In the genomic region with DNA sequence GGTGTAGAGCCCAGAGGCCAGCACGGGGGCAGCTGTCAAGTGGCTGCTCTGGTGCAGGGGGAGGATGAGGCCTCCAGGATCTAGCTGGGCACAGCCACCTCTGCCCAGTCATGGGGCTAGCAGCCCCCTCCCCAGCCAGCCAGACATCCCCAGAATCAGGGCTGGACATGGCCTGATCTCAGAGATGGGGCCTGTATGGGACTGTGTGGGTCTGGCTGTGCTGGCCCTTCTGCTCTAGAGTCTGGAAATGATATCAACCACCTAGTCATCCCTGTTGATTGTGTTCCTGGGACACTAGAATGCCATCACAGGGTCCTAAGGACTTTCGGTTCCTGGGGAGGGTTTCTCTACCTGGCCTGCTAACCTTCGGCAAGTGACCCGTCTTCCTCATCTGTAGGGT, we compare ENCODE assay signal across 25 cellular contexts. TPM values are rescaled to one million over a fixed set of nuclear protein-coding genes. Genes with fewer than 3 reads are reported as not detected.
DNase-seq lines count a peak whose midpoint lies in the region; ATAC-seq, FAIRE-seq and TF ChIP-seq lines count a peak whose summit lies in the region.
"Had no signal": no experiment of that assay in that cellular context is flagged by ENCODE, and none has a peak within 500 bp of the region (broad histone marks: within the 10 kb centered on the region; RNA-seq: fewer than 3 reads in every experiment).

No MANE protein-coding gene starts in this region.

- TF ChIP-seq RAD21 in HepG2 (CRISPR knock-in tag; IDR thresholded peaks at IDR 0.05), result no peak

- H3K4me1 Mint-ChIP-seq in GM23338, result peaks cover 24% of the 10 kb centered on the region

- no peak for TF ChIP-seq EP300 in HepG2 (IDR thresholded peaks at IDR 0.05; ENCODE audit: low read depth in 2 of 2, low read length in 2 of 2)
- TF ChIP-seq EP300 in HepG2 (CRISPR knock-in tag; IDR thresholded peaks at IDR 0.05; ENCODE audit: borderline replicate concordance), result no peak
- no peak for TF ChIP-seq EP300 in sigmoid colon (IDR thresholded peaks at IDR 0.05)

- BruUV-seq in HepG2 (replicated peaks; lab: Mats Ljungman, UMichigan), result no TSS peak

- H3K9ac ChIP-seq in HepG2 (ENCODE audit: insufficient read depth, low read depth, low read length) (no peak overlapping the region), colonic mucosa (ENCODE audit: low read depth in 2 of 2, low read length in 2 of 2) (no peak overlapping the region)

- FAIRE-seq in HepG2 (lab: Jason Lieb, UNC), result no peak
- FAIRE-seq in urothelium cell line (lab: Jason Lieb, UNC), result no peak
- FAIRE-seq: A549, GM12878, GM19239, H54, HTR-8/SVneo had no signal

- no peak for DNase-seq in HepG2 (ENCODE audit: low spot score)
- DNase-seq in right lobe of liver, result no peak
- DNase-seq in caudate nucleus (lab: John Stamatoyannopoulos, UW), result no peak
- no peak for DNase-seq in sigmoid colon
- no peak for DNase-seq in SKM-1 (lab: John Stamatoyannopoulos, UW; ENCODE audit: unreplicated experiment)
- DNase-seq in GM23338 (ENCODE audit: low spot score), result no peak
- DNase-seq in urothelium cell line (ENCODE audit: low spot score), result no peak
- no peak for DNase-seq in colonic mucosa
- DNase-seq: C1 segment of cervical spinal cord; CD4-positive, CD25-positive, alpha-beta regulatory T cell; CD8-positive, alpha-beta memory T cell; COR-L47; DMS 273 treated with DMSO at 0.1 percent for 48 hours; DMS53; DND-41; EL; HCEC 1CT had no signal

- peaks cover 2 to 31% of the 10 kb centered on the region in 2 experiments; a peak in 3 of 5 replicates for H3K27me3 ChIP-seq in HepG2 (ENCODE audit: control insufficient read depth in 1 of 2, insufficient read depth in 2 of 2, low read length in 2 of 2)
- H3K27me3 ChIP-seq in right lobe of liver, result no peaks in the 10 kb centered on the region
- peaks cover 0 to 9% (median 0%) of the 10 kb centered on the region in 3 donors for H3K27me3 ChIP-seq in sigmoid colon
- H3K27me3 ChIP-seq in GM23338 (ENCODE audit: insufficient read depth), result peaks cover 96% of the 10 kb centered on the region
- peaks cover 31% of the 10 kb centered on the region for H3K27me3 ChIP-seq in colonic mucosa

- no peaks in the 10 kb centered on the region for H3K9me2 ChIP-seq in GM23338 (ENCODE audit: insufficient read depth)

- H3K79me2 ChIP-seq in HepG2 (ENCODE audit: insufficient read depth, low read length) (no peaks in the 10 kb centered on the region), GM23338 (replicated peaks; ENCODE audit: insufficient read depth) (no peaks in the 10 kb centered on the region)

- H3K27ac Mint-ChIP-seq in GM23338, result no peak overlapping the region
- H3K27ac Mint-ChIP-seq: CD4-positive, CD25-positive, alpha-beta regulatory T cell; CD8-positive, alpha-beta memory T cell had no signal

- CTCF ChIA-PET in HepG2 (lab: Yijun Ruan, JAX; ENCODE audit: low intra/inter-chr PET ratio, low total read pairs), result no interaction called here

- TF ChIP-seq POLR2A in HepG2 (IDR thresholded peaks at IDR 0.05; ENCODE audit: insufficient read depth in 1 of 2, low read depth in 2 of 2, low read length in 2 of 2) (no peak), right lobe of liver (IDR thresholded peaks at IDR 0.05) (no peak), sigmoid colon (IDR thresholded peaks at IDR 0.05) (no peak)

- in situ Hi-C loops in HepG2 (cut with HindIII; ENCODE audit: extremely low pct_ligation_motif_present, low pct_unique_long_range_greater_than_20kb), result no loop called here

- H3K9me3 ChIP-seq in HepG2 (ENCODE audit: low read length) (no peaks in the 10 kb centered on the region), right lobe of liver (no peaks in the 10 kb centered on the region), sigmoid colon (no peaks in the 10 kb centered on the region), colonic mucosa (no peaks in the 10 kb centered on the region)
- H3K9me3 ChIP-seq: A549 had no signal

- H3K4me3 Mint-ChIP-seq in GM23338, result no peak overlapping the region
- H3K4me3 Mint-ChIP-seq: CD4-positive, CD25-positive, alpha-beta regulatory T cell; CD8-positive, alpha-beta memory T cell had no signal

- no peaks in the 10 kb centered on the region for H3K36me3 Mint-ChIP-seq in GM23338 (ENCODE audit: low read depth)
- H3K36me3 Mint-ChIP-seq: CD4-positive, CD25-positive, alpha-beta regulatory T cell; CD8-positive, alpha-beta memory T cell; IgD-negative memory B cell had no signal

- H3K4me1 ChIP-seq in HepG2 (ENCODE audit: insufficient read depth, low read length), result peaks cover 30% of the 10 kb centered on the region
- peaks cover 0 to 15% (median 4%) of the 10 kb centered on the region in 4 donors for H3K4me1 ChIP-seq in right lobe of liver
- peaks cover 0 to 36% (median 20%) of the 10 kb centered on the region in 4 donors for H3K4me1 ChIP-seq in sigmoid colon
- H3K4me1 ChIP-seq in GM23338 (ENCODE audit: insufficient read depth), result peaks cover 27% of the 10 kb centered on the region; the same call in 1 of the 2 replicates
- peaks cover 6% of the 10 kb centered on the region for H3K4me1 ChIP-seq in colonic mucosa

- H3F3A ChIP-seq in GM23338 (replicated peaks; ENCODE audit: low read depth), result 0 out of 2 replicates have a peak, but pooled peaks cover 14% of the 10 kb centered on the region

- no peak overlapping the region for H3K4me2 ChIP-seq in HepG2 (ENCODE audit: low read depth, low read length)
- no peak overlapping the region for H3K4me2 ChIP-seq in GM23338
- H3K4me2 ChIP-seq: A549 had no signal

- H3K27ac ChIP-seq in HepG2 (ENCODE audit: extremely low read length, insufficient read depth, low read length) (no peak overlapping the region), right lobe of liver (no peak overlapping the region), caudate nucleus (ENCODE audit: low read depth, low read length) (peak overlapping the region; percentile 83), sigmoid colon (peak overlapping the region in 3 of 4 donors; percentile 0 to 24 (median 21)), GM23338 (ENCODE audit: low read depth) (no peak overlapping the region), colonic mucosa (no peak overlapping the region)
- H3K27ac ChIP-seq: 22Rv1, A549 had no signal

- WGBS in HepG2 (ENCODE audit: low lambda C conversion rate), result 55% methylated on average over 4 of the region's 4 CpGs
- 90% methylated on average over 2 of the region's 4 CpGs for WGBS in right lobe of liver (ENCODE audit: insufficient coverage, low coverage, low lambda C conversion rate, missing lambda C conversion rate)
- 93 to 94% methylated on average over 4 of the region's 4 CpGs for WGBS in sigmoid colon, 2 donors

- H4K20me1 ChIP-seq in HepG2 (ENCODE audit: insufficient read depth, low read length) (peaks cover 25% of the 10 kb centered on the region; the same call in 1 of the 2 replicates), GM23338 (replicated peaks; ENCODE audit: insufficient read depth) (no peaks in the 10 kb centered on the region; the same call in 1 of the 2 replicates)

- intact Hi-C loops in HepG2 (cut with micrococcal nuclease; ENCODE audit: unreplicated experiment) (no loop called here), right lobe of liver (cut with DNase I) (no loop called here), sigmoid colon (cut with DNase I) (no loop called here), colonic mucosa (cut with DNase I) (no loop called here)

- H3K4me3 ChIP-seq in HepG2 (replicated peaks in 1 of 3; ENCODE audit: insufficient read depth in 1 of 3, low read depth in 2 of 3, low read length in 3 of 3), result no peak overlapping the region
- no peak overlapping the region for H3K4me3 ChIP-seq in right lobe of liver
- H3K4me3 ChIP-seq in sigmoid colon, result no peak overlapping the region
- H3K4me3 ChIP-seq in GM23338, result no peak overlapping the region
- H3K4me3 ChIP-seq in colonic mucosa, result no peak overlapping the region
- H3K4me3 ChIP-seq: A549, GM12878 had no signal

- peaks cover 77% of the 10 kb centered on the region for H3K27me3 Mint-ChIP-seq in GM23338 (ENCODE audit: insufficient read depth, low read depth, poor library complexity)

- POLR2A ChIA-PET in HepG2 (lab: Yijun Ruan, JAX), result no interaction called here

- ATAC-seq in HepG2 (0 out of 3 replicates have a peak, but pooled peaks have one; percentile 3), right lobe of liver (no peak), GM23338 (no peak)
- ATAC-seq: A549, GM12878 had no signal

- no peaks in the 10 kb centered on the region for H3K36me3 ChIP-seq in HepG2 (replicated peaks in 1 of 2; ENCODE audit: control insufficient read depth in 1 of 2, insufficient read depth in 2 of 2, low read length in 2 of 2)
- H3K36me3 ChIP-seq in right lobe of liver, result no peaks in the 10 kb centered on the region
- H3K36me3 ChIP-seq in sigmoid colon, result no peaks in the 10 kb centered on the region
- H3K36me3 ChIP-seq in GM23338 (ENCODE audit: insufficient read depth), result no peaks in the 10 kb centered on the region
- H3K36me3 ChIP-seq in colonic mucosa, result no peaks in the 10 kb centered on the region

- no peak for TF ChIP-seq CTCF in HepG2 (CRISPR knock-in tag; IDR thresholded peaks at IDR 0.05)
- no peak for TF ChIP-seq CTCF in right lobe of liver (IDR thresholded peaks at IDR 0.05)
- no peak for TF ChIP-seq CTCF in sigmoid colon (IDR thresholded peaks at IDR 0.05)
- TF ChIP-seq CTCF in GM23338 (conservative IDR thresholded peaks at IDR 0.05; ENCODE audit: low read depth in 2 of 2), result no peak
- TF ChIP-seq CTCF in colonic mucosa (IDR thresholded peaks at IDR 0.05), result no peak

- peaks cover 3% of the 10 kb centered on the region; the same call in 2 of the 3 replicates for H3K9me3 Mint-ChIP-seq in GM23338
- H3K9me3 Mint-ChIP-seq: CD8-positive, alpha-beta memory T cell; IgD-negative memory B cell had no signal

- no peak overlapping the region for H2AFZ ChIP-seq in HepG2 (ENCODE audit: low read length)
- no peak overlapping the region for H2AFZ ChIP-seq in GM23338

RNA-seq across cellular contexts. Expression of gene FLRT1, which starts 2.8 kb away (rescaled TPM):
- total RNA-seq in HepG2 (2016; rRNA removed; fragmentation: Illumina TruSeq; extraction: Trizol), result 0.02 TPM in 1 of 2 replicates, not detected in the other
- total RNA-seq in HepG2 (2016; cell fraction: cytosol; rRNA removed; fragmentation: Illumina TruSeq; extraction: Trizol; ENCODE audit: low read depth), result not detected in 2 replicates
- total RNA-seq in HepG2 (2016; cell fraction: insoluble cytoplasmic fraction; rRNA removed; fragmentation: Illumina TruSeq; extraction: Trizol), result not detected in 2 replicates
- total RNA-seq in HepG2 (2016; cell fraction: membrane; rRNA removed; fragmentation: Illumina TruSeq; extraction: Trizol), result not detected in 2 replicates
- total RNA-seq in HepG2 (2016; cell fraction: nucleus; rRNA removed; fragmentation: Illumina TruSeq; extraction: Trizol), result 0.09 TPM in 1 of 2 replicates, not detected in the other
- polyA plus RNA-seq in HepG2 (2011; rRNA removed), result 0.08 TPM in 2 replicates
- polyA plus RNA-seq in HepG2 (2011; cell fraction: cytosol; rRNA removed), result 0.03 TPM in 2 replicates
- 0.06 and 0.10 TPM in 2 replicates for polyA plus RNA-seq in HepG2 (2011; cell fraction: nucleus; rRNA removed)
- polyA plus RNA-seq in HepG2 (2012), result 0.28 and 0.32 TPM in 2 replicates
- not detected in 2 replicates for polyA plus RNA-seq in HepG2 (2016; cell fraction: cytosol; fragmentation: Illumina TruSeq; extraction: Trizol; ENCODE audit: low read depth)
- polyA plus RNA-seq in HepG2 (2016; cell fraction: insoluble cytoplasmic fraction; fragmentation: Illumina TruSeq; extraction: Trizol; ENCODE audit: low read depth), result 0.10 TPM in 1 of 2 replicates, not detected in the other
- not detected in 2 replicates for polyA plus RNA-seq in HepG2 (2016; cell fraction: membrane; fragmentation: Illumina TruSeq; extraction: Trizol; ENCODE audit: low read depth)
- polyA plus RNA-seq in HepG2 (2016; cell fraction: nucleus; fragmentation: Illumina TruSeq; extraction: Trizol; ENCODE audit: insufficient read depth, low read depth), result not detected in 2 replicates
- polyA minus RNA-seq in HepG2 (2011; rRNA and poly(A)+ RNA removed; ENCODE audit: low replicate concordance), result 0.07 and 0.22 TPM in 2 replicates
- 0.18 and 0.20 TPM in 2 replicates for polyA minus RNA-seq in HepG2 (2011; cell fraction: cytosol; rRNA and poly(A)+ RNA removed)
- polyA minus RNA-seq in HepG2 (2011; cell fraction: nucleus; rRNA and poly(A)+ RNA removed), result 0.39 TPM in 1 of 2 replicates, not detected in the other
- total RNA-seq in right lobe of liver, result under 1 TPM in 1 of 6 experiments, not detected in 5; 0.12 TPM
- 1 to 10 TPM in 3 of 4 donors, under 1 TPM in 1; 0.99 to 6.9 (median 3.1) TPM for total RNA-seq in sigmoid colon
- polyA plus RNA-seq in sigmoid colon, result under 1 TPM in 1 of 3 donors, not detected in 2; 0.66 TPM
- 0.54 and 1.1 TPM in 2 replicates for total RNA-seq in GM23338 (2014; rRNA removed; shearing (Covaris generic))
- 0.40 and 0.76 TPM in 2 replicates for polyA plus RNA-seq in GM23338 (2016; fragmentation: Nextera tagmentation; extraction: Ambion mirVana)
- total RNA-seq in colonic mucosa, result under 1 TPM; 0.20 to 0.96 TPM
- total RNA-seq: CD4-positive, CD25-positive, alpha-beta regulatory T cell; CD8-positive, alpha-beta memory T cell; G401; GM12878 had no signal
- polyA plus RNA-seq: CD8-positive, alpha-beta memory T cell; IgD-negative memory B cell had no signal

RNA-seq across cellular contexts. Expression of gene OTUB1, which starts 52.3 kb away (rescaled TPM):
- total RNA-seq in HepG2 (2016; rRNA removed; fragmentation: Illumina TruSeq; extraction: Trizol) (58.8 and 78.7 TPM in 2 replicates), right lobe of liver (10 to 100 TPM; 23.2 to 35.3 (median 24.7) TPM), sigmoid colon (10 to 100 TPM; 44.8 to 61.7 (median 57.8) TPM), colonic mucosa (10 to 100 TPM; 78.7 to 82.5 TPM)
- total RNA-seq in HepG2 (2016; cell fraction: cytosol; rRNA removed; fragmentation: Illumina TruSeq; extraction: Trizol; ENCODE audit: low read depth), result 20.2 and 22.1 TPM in 2 replicates
- total RNA-seq in HepG2 (2016; cell fraction: insoluble cytoplasmic fraction; rRNA removed; fragmentation: Illumina TruSeq; extraction: Trizol), result 63.7 and 75.6 TPM in 2 replicates
- 29.1 and 30.2 TPM in 2 replicates for total RNA-seq in HepG2 (2016; cell fraction: membrane; rRNA removed; fragmentation: Illumina TruSeq; extraction: Trizol)
- total RNA-seq in HepG2 (2016; cell fraction: nucleus; rRNA removed; fragmentation: Illumina TruSeq; extraction: Trizol), result 37.3 and 37.7 TPM in 2 replicates
- polyA plus RNA-seq in HepG2 (2011; rRNA removed) (130 TPM in 2 replicates), sigmoid colon (10 to 100 TPM; 88.9 to 96.4 (median 91.3) TPM), GM23338 (2016; fragmentation: Nextera tagmentation; extraction: Ambion mirVana) (193 and 207 TPM in 2 replicates)
- 108 and 143 TPM in 2 replicates for polyA plus RNA-seq in HepG2 (2011; cell fraction: cytosol; rRNA removed)
- polyA plus RNA-seq in HepG2 (2011; cell fraction: nucleus; rRNA removed), result 193 and 235 TPM in 2 replicates
- 62.7 and 68.2 TPM in 2 replicates for polyA plus RNA-seq in HepG2 (2012)
- polyA plus RNA-seq in HepG2 (2016; cell fraction: cytosol; fragmentation: Illumina TruSeq; extraction: Trizol; ENCODE audit: low read depth), result 38.9 TPM in 2 replicates
- polyA plus RNA-seq in HepG2 (2016; cell fraction: insoluble cytoplasmic fraction; fragmentation: Illumina TruSeq; extraction: Trizol; ENCODE audit: low read depth), result 103 and 127 TPM in 2 replicates
- 42.5 and 43.1 TPM in 2 replicates for polyA plus RNA-seq in HepG2 (2016; cell fraction: membrane; fragmentation: Illumina TruSeq; extraction: Trizol; ENCODE audit: low read depth)
- 108 and 115 TPM in 2 replicates for polyA plus RNA-seq in HepG2 (2016; cell fraction: nucleus; fragmentation: Illumina TruSeq; extraction: Trizol; ENCODE audit: insufficient read depth, low read depth)
- polyA minus RNA-seq in HepG2 (2011; rRNA and poly(A)+ RNA removed; ENCODE audit: low replicate concordance), result 120 and 135 TPM in 2 replicates
- 51.3 and 59.5 TPM in 2 replicates for polyA minus RNA-seq in HepG2 (2011; cell fraction: cytosol; rRNA and poly(A)+ RNA removed)
- polyA minus RNA-seq in HepG2 (2011; cell fraction: nucleus; rRNA and poly(A)+ RNA removed), result 31.7 and 32.2 TPM in 2 replicates
- 94.7 and 122 TPM in 2 replicates for total RNA-seq in GM23338 (2014; rRNA removed; shearing (Covaris generic))

Comparison
In these comparisons a context has a peak if more than half of its experiments do, and no peak if none do; other contexts are left out.
1. H3K27ac ChIP-seq: peak in caudate nucleus (single experiment) and sigmoid colon (3 of 4); none in HepG2 (single experiment), right lobe of liver (0 of 3), GM23338 (single experiment) and colonic mucosa (single experiment).